Comparison of ENCODE assay signal across 1 cellular context in genomic region chr20:56428388-56428787, GRCh38.
TF ChIP-seq lines count a peak whose summit lies in the region.

No MANE protein-coding gene starts in this region.

TF ChIP-seq in IMR-90, 13 proteins besides CTCF, POLR2A, EP300 and RAD21:
- TF ChIP-seq BHLHE40 (IDR thresholded peaks at IDR 0.05; ENCODE audit: low read depth, low read length) (no peak), RFX5 (IDR thresholded peaks at IDR 0.05; ENCODE audit: low read depth, low read length) (no peak), SMC3 (IDR thresholded peaks at IDR 0.05; ENCODE audit: low read depth, low read length) (no peak), CHD1 (IDR thresholded peaks at IDR 0.05; ENCODE audit: low read depth, low read length) (no peak), MXI1 (IDR thresholded peaks at IDR 0.05; ENCODE audit: borderline replicate concordance, low read depth, low read length) (no peak), USF2 (IDR thresholded peaks at IDR 0.05; ENCODE audit: low read depth, low read length) (no peak), CEBPB (IDR thresholded peaks at IDR 0.05; ENCODE audit: low read depth, low read length) (no peak), NFE2L2 (IDR thresholded peaks at IDR 0.05; ENCODE audit: low read depth, low read length) (no peak), RCOR1 (IDR thresholded peaks at IDR 0.05; ENCODE audit: insufficient replicate concordance, low read length) (no peak)
